Comparison of ENCODE assay signal across 22 cellular contexts in genomic region chr3:59280113-59280512, GRCh38.
"Had no signal": no experiment of that assay in that cellular context is flagged by ENCODE, and none has a peak within 500 bp of the region (broad histone marks: within the 10 kb centered on the region; RNA-seq: fewer than 3 reads in every experiment).

No MANE protein-coding gene starts in this region.

- H3K9me3 ChIP-seq: esophagus muscularis mucosa, gastroesophageal sphincter, heart left ventricle, lower lobe of right lung, mucosa of descending colon had no signal

- H3K36me3 Mint-ChIP-seq: immature natural killer cell, mesothelial cell of epicardium, naive B cell had no signal

- H3K36me3 ChIP-seq: esophagus muscularis mucosa, gastroesophageal sphincter, heart left ventricle, lower lobe of right lung had no signal

- H3K4me1 ChIP-seq: esophagus muscularis mucosa, foreskin keratinocyte, gastroesophageal sphincter, lower lobe of right lung had no signal

- H3K27ac Mint-ChIP-seq: dendritic cell treated with granulocyte-macrophage colony-stimulating factor and Interleukin-4, amounts not matched to agents 40 ng/mL and 50 ng/mL, for 4 days; effector memory CD8-positive, alpha-beta T cell; immature natural killer cell; mesothelial cell of epicardium; naive B cell had no signal

- DNase-seq: cortex of kidney; effector CD8-positive, alpha-beta T cell; effector memory CD8-positive, alpha-beta T cell; foreskin keratinocyte; heart left ventricle; hypothalamus; immature natural killer cell; islet precursor cell; kidney; kidney glomerular epithelial cell; left colon; left ventricle myocardium superior; lower lobe of right lung; mesenchymal stem cell; mucosa of descending colon; naive B cell had no signal

- H2AFZ ChIP-seq: hepatocyte had no signal

- H3K27ac ChIP-seq: esophagus muscularis mucosa, foreskin keratinocyte, gastroesophageal sphincter, heart left ventricle, hepatocyte, lower lobe of right lung had no signal

- H3K4me3 ChIP-seq: esophagus muscularis mucosa, gastroesophageal sphincter, heart left ventricle, hepatocyte, lower lobe of right lung, mucosa of descending colon had no signal

- H3K79me2 ChIP-seq: hepatocyte had no signal

- H3K27me3 ChIP-seq: esophagus muscularis mucosa, foreskin keratinocyte, gastroesophageal sphincter, heart left ventricle, hepatocyte had no signal

- H3K9me3 Mint-ChIP-seq: dendritic cell treated with granulocyte-macrophage colony-stimulating factor and Interleukin-4, amounts not matched to agents 40 ng/mL and 50 ng/mL, for 4 days; effector memory CD8-positive, alpha-beta T cell; immature natural killer cell; mesothelial cell of epicardium had no signal

- H3K27me3 Mint-ChIP-seq: dendritic cell treated with granulocyte-macrophage colony-stimulating factor and Interleukin-4, amounts not matched to agents 40 ng/mL and 50 ng/mL, for 4 days; naive B cell had no signal

- H3K4me2 ChIP-seq: hepatocyte had no signal

- H3K4me1 Mint-ChIP-seq: immature natural killer cell, naive B cell had no signal

- H3K4me3 Mint-ChIP-seq: dendritic cell treated with granulocyte-macrophage colony-stimulating factor and Interleukin-4, amounts not matched to agents 40 ng/mL and 50 ng/mL, for 4 days; effector memory CD8-positive, alpha-beta T cell; immature natural killer cell; mesothelial cell of epicardium; naive B cell had no signal

- ATAC-seq: effector memory CD8-positive, alpha-beta T cell; foreskin keratinocyte; gastroesophageal sphincter; heart left ventricle; left colon; left lobe of liver; left ventricle myocardium superior; lower lobe of right lung; mucosa of descending colon had no signal
